In the genomic region with DNA sequence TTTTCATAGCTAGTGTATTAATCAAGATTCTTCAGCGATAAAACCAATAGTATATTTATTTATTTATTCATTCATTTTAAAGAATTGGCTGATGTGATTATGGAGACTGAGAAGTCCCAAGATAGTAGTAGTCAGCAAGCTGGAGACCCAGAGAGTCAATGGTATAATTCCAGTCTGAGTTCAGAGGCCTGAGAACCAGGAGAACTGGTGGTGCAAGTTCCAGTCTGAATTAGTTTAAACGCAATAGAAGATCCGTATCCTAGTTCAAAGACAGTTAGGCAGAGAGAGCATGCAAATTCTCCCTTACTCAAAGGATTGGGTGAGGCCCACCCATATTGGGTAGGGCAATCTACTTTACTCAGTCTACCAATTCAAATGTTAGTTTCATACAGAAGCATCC, we compare ENCODE assay signal across 25 cellular contexts.
"Had no signal": no experiment of that assay in that cellular context is flagged by ENCODE, and none has a peak within 500 bp of the region (broad histone marks: within the 10 kb centered on the region; RNA-seq: fewer than 3 reads in every experiment).

No MANE protein-coding gene starts in this region.

- H3K27ac Mint-ChIP-seq: activated CD8-positive, alpha-beta memory T cell treated with anti-CD3 and anti-CD28 coated beads, Interleukin-2, amount 10 ng/mL, durations not matched to agents 7 days and 5 days; activated CD8-positive, alpha-beta T cell treated with anti-CD3 and anti-CD28 coated beads, Interleukin-2, amount 10 ng/mL, durations not matched to agents 7 days and 5 days; activated naive CD4-positive, alpha-beta T cell treated with anti-CD3 and anti-CD28 coated beads, Interleukin-2, amount 50 U/mL, for 24 hours; activated T-cell treated with anti-CD3 and anti-CD28 coated beads, Interleukin-2, amount 50 U/mL, for 24 hours; activated T-helper 1 cell treated with anti-CD3 and anti-CD28 coated beads, Interleukin-12 subunit alpha, Interleukin-12 subunit beta, Interleukin-2, Interleukin-4 antibody, amounts not matched to agents 30 ng/mL and 10 ng/mL and 1 ng/mL, durations not matched to agents 14 hours and 24 hours and 36 hours had no signal

- H3K9ac ChIP-seq: KMS-11, SK-N-SH had no signal

- H3K27ac ChIP-seq: KMS-11, SJCRH30, WERI-Rb-1 had no signal

- H3K36me3 ChIP-seq: SJCRH30, WERI-Rb-1 had no signal

- H3K27me3 Mint-ChIP-seq: activated naive CD4-positive, alpha-beta T cell treated with anti-CD3 and anti-CD28 coated beads, Interleukin-2, amount 50 U/mL, for 24 hours; activated T-cell treated with anti-CD3 and anti-CD28 coated beads, Interleukin-2, amount 50 U/mL, for 24 hours had no signal

- H3K9me2 ChIP-seq: SK-N-SH had no signal

- H3K9me3 Mint-ChIP-seq: activated naive CD4-positive, alpha-beta T cell treated with anti-CD3 and anti-CD28 coated beads, Interleukin-2, amount 50 U/mL, for 24 hours; activated T-cell treated with anti-CD3 and anti-CD28 coated beads, Interleukin-2, amount 50 U/mL, for 24 hours; activated T-helper 1 cell treated with anti-CD3 and anti-CD28 coated beads, Interleukin-12 subunit alpha, Interleukin-12 subunit beta, Interleukin-2, Interleukin-4 antibody, amounts not matched to agents 30 ng/mL and 10 ng/mL and 1 ng/mL, durations not matched to agents 14 hours and 24 hours and 36 hours had no signal

- H3K4me3 Mint-ChIP-seq: activated CD8-positive, alpha-beta memory T cell treated with anti-CD3 and anti-CD28 coated beads, Interleukin-2, amount 10 ng/mL, durations not matched to agents 7 days and 5 days; activated CD8-positive, alpha-beta T cell treated with anti-CD3 and anti-CD28 coated beads, Interleukin-2, amount 10 ng/mL, durations not matched to agents 7 days and 5 days; activated naive CD4-positive, alpha-beta T cell treated with anti-CD3 and anti-CD28 coated beads, Interleukin-2, amount 50 U/mL, for 24 hours; activated T-cell treated with anti-CD3 and anti-CD28 coated beads, Interleukin-2, amount 50 U/mL, for 24 hours; activated T-helper 1 cell treated with anti-CD3 and anti-CD28 coated beads, Interleukin-12 subunit alpha, Interleukin-12 subunit beta, Interleukin-2, Interleukin-4 antibody, amounts not matched to agents 30 ng/mL and 10 ng/mL and 1 ng/mL, durations not matched to agents 14 hours and 24 hours and 36 hours had no signal

- H3K4me3 ChIP-seq: SJCRH30 had no signal

- H3K4me1 Mint-ChIP-seq: activated naive CD4-positive, alpha-beta T cell treated with anti-CD3 and anti-CD28 coated beads, Interleukin-2, amount 50 U/mL, for 24 hours had no signal

- ATAC-seq: activated CD8-positive, alpha-beta memory T cell treated with anti-CD3 and anti-CD28 coated beads, Interleukin-2, amount 10 ng/mL, durations not matched to agents 7 days and 5 days; activated CD8-positive, alpha-beta T cell treated with anti-CD3 and anti-CD28 coated beads, Interleukin-2, amount 10 ng/mL, durations not matched to agents 7 days and 5 days; HepG2; Panc1 had no signal

- DNase-seq: activated CD4-positive, alpha-beta T cell treated with anti-CD3 and anti-CD28 coated beads for 4 hours; activated CD8-positive, alpha-beta memory T cell treated with anti-CD3 and anti-CD28 coated beads, Interleukin-2, amount 10 ng/mL, durations not matched to agents 7 days and 5 days; activated CD8-positive, alpha-beta T cell treated with anti-CD3 and anti-CD28 coated beads, Interleukin-2, amount 10 ng/mL, durations not matched to agents 7 days and 5 days; activated effector memory CD4-positive, alpha-beta T cell treated with Interleukin-2 at 50 U/mL for 16 hours; activated naive CD4-positive, alpha-beta T cell; activated T-cell treated with anti-CD3 and anti-CD28 coated beads, Interleukin-2, amount 50 U/mL, for 24 hours; aorta; central memory CD4-positive, alpha-beta T cell; NCI-H1105; NCI-H1436; NCI-H1694 treated with DMSO at 0.1 percent for 48 hours; NCI-H2029 treated with DMSO at 0.1 percent for 48 hours; NCI-H446; NCI-H524; NCI-H82; Right ventricle myocardium superior; RPMI8226; SJCRH30; SK-N-SH; WERI-Rb-1 had no signal

- H3K36me3 Mint-ChIP-seq: activated CD8-positive, alpha-beta memory T cell treated with anti-CD3 and anti-CD28 coated beads, Interleukin-2, amount 10 ng/mL, durations not matched to agents 7 days and 5 days; activated naive CD4-positive, alpha-beta T cell treated with anti-CD3 and anti-CD28 coated beads, Interleukin-2, amount 50 U/mL, for 24 hours had no signal

- H3K9me3 ChIP-seq: SJCRH30, SK-N-SH had no signal

- H3K4me1 ChIP-seq: SJCRH30 had no signal

- H3K27me3 ChIP-seq: SJCRH30 had no signal
